Comparison of ENCODE assay signal across 8 cellular contexts in the genomic region with DNA sequence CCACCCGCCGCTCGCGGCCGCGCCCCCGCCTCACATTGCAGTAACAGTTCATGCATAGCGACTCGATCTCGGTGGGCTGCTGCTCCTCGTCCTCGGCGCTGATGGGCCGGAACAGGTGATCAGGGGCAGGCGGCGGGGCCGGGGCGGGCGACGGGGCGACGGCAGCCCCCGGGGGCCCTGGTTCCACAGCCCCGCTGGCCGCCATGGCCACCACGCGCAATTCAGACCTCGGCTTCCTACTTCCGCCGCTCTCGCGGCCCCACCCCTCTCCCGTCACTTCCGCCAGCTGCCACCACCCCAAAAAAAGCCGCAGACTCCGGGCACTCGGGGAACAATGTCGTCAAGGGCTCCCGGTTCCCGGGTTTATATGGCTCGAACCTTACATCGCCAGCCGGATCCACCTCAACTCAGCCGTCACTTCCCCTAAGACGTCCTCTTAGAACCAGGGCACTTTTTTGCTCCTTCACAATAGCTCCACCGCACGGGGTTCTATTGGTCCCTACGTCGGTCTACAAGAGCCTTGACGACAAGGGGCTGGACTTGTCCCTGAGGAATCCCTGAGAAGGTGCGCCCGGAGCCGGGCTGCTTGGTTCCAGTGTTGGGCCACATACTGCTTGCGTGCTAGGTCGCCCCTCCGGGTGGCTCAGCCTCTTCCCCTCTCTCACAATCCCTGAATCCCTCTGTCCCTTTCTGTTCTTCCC. TPM values are rescaled to one million over a fixed set of nuclear protein-coding genes. Genes with fewer than 3 reads are reported as not detected.
DNase-seq lines count a peak whose midpoint lies in the region; ATAC-seq and TF ChIP-seq lines count a peak whose summit lies in the region.

A gene with protein sequence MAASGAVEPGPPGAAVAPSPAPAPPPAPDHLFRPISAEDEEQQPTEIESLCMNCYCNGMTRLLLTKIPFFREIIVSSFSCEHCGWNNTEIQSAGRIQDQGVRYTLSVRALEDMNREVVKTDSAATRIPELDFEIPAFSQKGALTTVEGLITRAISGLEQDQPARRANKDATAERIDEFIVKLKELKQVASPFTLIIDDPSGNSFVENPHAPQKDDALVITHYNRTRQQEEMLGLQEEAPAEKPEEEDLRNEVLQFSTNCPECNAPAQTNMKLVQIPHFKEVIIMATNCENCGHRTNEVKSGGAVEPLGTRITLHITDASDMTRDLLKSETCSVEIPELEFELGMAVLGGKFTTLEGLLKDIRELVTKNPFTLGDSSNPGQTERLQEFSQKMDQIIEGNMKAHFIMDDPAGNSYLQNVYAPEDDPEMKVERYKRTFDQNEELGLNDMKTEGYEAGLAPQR (minus strand): TSS at position 238 of the 701 bp plus-strand sequence. CDS start 33 bp downstream, at position 205.

- intact Hi-C loops in breast epithelium (cut with DNase I; ENCODE audit: low total_unique reads) = no loop called here

- peak; percentile 83 for ATAC-seq in HG02973 (IDR thresholded peaks at IDR 0.05; ENCODE audit: unreplicated experiment)

- H3K9me3 ChIP-seq in breast epithelium = no peaks in the 10 kb centered on the region

- peaks cover 0 to 4% of the 10 kb centered on the region in 2 donors for H3K27me3 ChIP-seq in breast epithelium

- TF ChIP-seq CTCF in WI38 (IDR thresholded peaks at IDR 0.05; ENCODE audit: low read depth, low read length) = no peak
- TF ChIP-seq CTCF in breast epithelium (IDR thresholded peaks at IDR 0.05) = peak in 2 of 3 donors; percentile 30 to 34

- peaks cover 0 to 9% of the 10 kb centered on the region in 2 donors for H3K4me1 ChIP-seq in breast epithelium

- H3K27ac ChIP-seq in breast epithelium = peak within 1 kb of the TSS; percentile 82 to 88
- H3K27ac ChIP-seq in skin epidermis = peak within 1 kb of the TSS; percentile 71 to 98 (median 92)

- no peaks in the 10 kb centered on the region for H3K36me3 ChIP-seq in breast epithelium

- H3K4me3 ChIP-seq in WI38 (ENCODE audit: low read depth, low read length) (peak within 1 kb of the TSS; percentile 90), breast epithelium (peak within 1 kb of the TSS; percentile 84 to 98 (median 86)), skin epidermis (peak within 1 kb of the TSS; percentile 81 to 99 (median 90))

- TF ChIP-seq POLR2A in breast epithelium (IDR thresholded peaks at IDR 0.05) = peak; percentile 65

- DNase-seq in NCI-H446 (lab: John Stamatoyannopoulos, UW) (peak; percentile 29 to 54), NCI-H446 treated with DMSO at 0.1 percent for 48 hours (lab: John Stamatoyannopoulos, UW) (no peak), NCI-H2171 (lab: John Stamatoyannopoulos, UW) (peak; percentile 70), breast epithelium (ENCODE audit: low spot score in 2 of 2) (peak; percentile 67 to 81), iPS-NIHi11 (ENCODE audit: low spot score) (peak; percentile 91)

RNA-seq across cellular contexts. Expression of the gene that starts here (rescaled TPM):
- 10 to 100 TPM; 29.4 to 38.7 (median 34.7) TPM for total RNA-seq in breast epithelium
